Comparison of ENCODE assay signal across 1 cellular context in genomic region chr11:66727282-66727882, GRCh38.
A peak's percentile ranks its signal among the peaks of the same experiment; 100 is the strongest.
TF ChIP-seq lines count a peak whose summit lies in the region.

No MANE protein-coding gene starts in this region.

TF ChIP-seq in HEK293, 187 proteins besides CTCF, POLR2A, EP300 and RAD21 (continued from another document):
- TF ChIP-seq SETDB1 (IDR thresholded peaks at IDR 0.05; ENCODE audit: insufficient read length, low read length) (no peak), SP2 (tag by site-specific recombination; IDR thresholded peaks at IDR 0.05) (peak; percentile 34), ZNF664 (tag by site-specific recombination; IDR thresholded peaks at IDR 0.05) (no peak), ZBTB26 (tag by site-specific recombination; optimal IDR thresholded peaks at IDR 0.05) (peak; percentile 70), ZIC2 (tag by site-specific recombination; IDR thresholded peaks at IDR 0.05) (peak; percentile 56), ZNF404 (tag by site-specific recombination; IDR thresholded peaks at IDR 0.05) (no peak), ZNF2 (tag by site-specific recombination; IDR thresholded peaks at IDR 0.05) (0 out of 2 replicates have a peak, but pooled peaks have one; percentile 40), ZNF175 (tag by site-specific recombination; IDR thresholded peaks at IDR 0.05) (no peak), ZEB2 (tag by site-specific recombination; IDR thresholded peaks at IDR 0.05) (peak; percentile 42; the same call in 1 of the 2 replicates), ZNF626 (tag by site-specific recombination; IDR thresholded peaks at IDR 0.05) (no peak), ZNF600 (tag by site-specific recombination; IDR thresholded peaks at IDR 0.05) (peak; percentile 71; the same call in 1 of the 2 replicates), ZNF529 (tag by site-specific recombination; IDR thresholded peaks at IDR 0.05; ENCODE audit: insufficient replicate concordance) (no peak), ZFHX2 (tag by site-specific recombination; conservative IDR thresholded peaks at IDR 0.05) (peak; percentile 89), PATZ1 (tag by site-specific recombination; IDR thresholded peaks at IDR 0.05) (peak; percentile 72), ZNF843 (tag by site-specific recombination; IDR thresholded peaks at IDR 0.05) (no peak), EGR2 (tag by site-specific recombination; IDR thresholded peaks at IDR 0.05; ENCODE audit: low read depth) (peak; percentile 81), ZNF19 (tag by site-specific recombination; IDR thresholded peaks at IDR 0.05; ENCODE audit: low read depth) (no peak), HIC1 (tag by site-specific recombination; IDR thresholded peaks at IDR 0.05) (no peak), ZNF658 (tag by site-specific recombination; IDR thresholded peaks at IDR 0.05) (no peak), ZBTB20 (tag by site-specific recombination; IDR thresholded peaks at IDR 0.05) (peak; percentile 49), ZNF148 (tag by site-specific recombination; IDR thresholded peaks at IDR 0.05; ENCODE audit: borderline replicate concordance) (no peak), ZBTB17 (tag by site-specific recombination; IDR thresholded peaks at IDR 0.05) (no peak), ZNF266 (tag by site-specific recombination; IDR thresholded peaks at IDR 0.05; ENCODE audit: low read depth) (no peak), ZNF501 (tag by site-specific recombination; IDR thresholded peaks at IDR 0.05) (0 out of 2 replicates have a peak, but pooled peaks have one; percentile 17), ZNF274 (IDR thresholded peaks at IDR 0.05; ENCODE audit: low read length) (no peak), ZNF274 (tag by site-specific recombination; IDR thresholded peaks at IDR 0.05; ENCODE audit: borderline replicate concordance) (no peak), ZBTB44 (tag by site-specific recombination; IDR thresholded peaks at IDR 0.05) (no peak), GLIS1 (tag by site-specific recombination; IDR thresholded peaks at IDR 0.05) (peak; percentile 13; the same call in 1 of the 2 replicates), ZNF645 (tag by site-specific recombination; IDR thresholded peaks at IDR 0.05) (no peak), ZNF623 (tag by site-specific recombination; IDR thresholded peaks at IDR 0.05) (peak; percentile 50), ZNF335 (tag by site-specific recombination; conservative IDR thresholded peaks at IDR 0.05) (peak; percentile 35; the same call in 1 of the 2 replicates)
